ENCODE assay signal across 8 cellular contexts in the genomic region with DNA sequence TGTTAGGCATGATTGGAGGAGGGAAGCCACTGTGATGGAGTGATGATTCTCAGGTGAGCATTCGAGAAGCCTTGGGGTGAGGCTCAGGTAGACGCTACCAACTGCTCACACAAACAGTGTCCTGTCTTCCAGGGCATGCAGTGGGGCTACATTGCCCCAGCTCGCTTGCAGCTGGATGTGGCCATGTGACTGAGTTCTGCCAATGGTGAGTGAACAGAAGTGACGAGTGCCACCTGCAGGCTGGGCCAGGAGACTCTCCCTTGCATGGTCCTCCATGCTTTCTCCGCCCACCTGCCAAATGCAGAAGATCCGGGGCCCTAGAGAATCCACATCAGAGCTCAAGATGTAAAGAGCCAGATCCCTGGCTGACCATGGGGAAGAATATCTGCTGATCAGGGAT.
DNase-seq lines count a peak whose midpoint lies in the region; ATAC-seq and TF ChIP-seq lines count a peak whose summit lies in the region.

No MANE protein-coding gene starts in this region.

- H3K27ac Mint-ChIP-seq in activated T-helper 17 cell treated with anti-CD3 and anti-CD28 coated beads, Interleukin-2, amount 50 U/mL, for 72 hours: no peak overlapping the region
- peak overlapping the region in 1 of 9 donors; percentile 3 for H3K27ac Mint-ChIP-seq in naive thymus-derived CD4-positive, alpha-beta T cell

- DNase-seq in M059J (ENCODE audit: low read depth) (peak; percentile 14), NCI-H526 treated with DMSO at 0.1 percent for 48 hours (lab: John Stamatoyannopoulos, UW) (no peak)
- peak in 3 of 9 donors; percentile 7 to 42 (median 14) for DNase-seq in naive thymus-derived CD4-positive, alpha-beta T cell

- peaks cover 3% of the 10 kb centered on the region for H3K27me3 Mint-ChIP-seq in activated T-helper 17 cell treated with anti-CD3 and anti-CD28 coated beads, Interleukin-2, amount 50 U/mL, for 72 hours
- H3K27me3 Mint-ChIP-seq in naive thymus-derived CD4-positive, alpha-beta T cell: peaks cover 0 to 6% (median 0%) of the 10 kb centered on the region in 5 donors

- ATAC-seq in activated T-helper 17 cell treated with anti-CD3 and anti-CD28 coated beads, Interleukin-2, amount 50 U/mL, for 72 hours (replicated peaks): peak; percentile 71
- peak; percentile 41 for ATAC-seq in naive thymus-derived CD4-positive, alpha-beta T cell
- ATAC-seq in HG03280 (IDR thresholded peaks at IDR 0.05; ENCODE audit: unreplicated experiment) (no peak), GM21737 (IDR thresholded peaks at IDR 0.05; ENCODE audit: unreplicated experiment) (no peak), HG03159 (IDR thresholded peaks at IDR 0.05; ENCODE audit: unreplicated experiment) (no peak)

- CTCF ChIA-PET in naive thymus-derived CD4-positive, alpha-beta T cell (lab: Charles Lee): no interaction called here

- H3K27ac ChIP-seq in naive thymus-derived CD4-positive, alpha-beta T cell (ENCODE audit: low read depth, low read length): no peak overlapping the region

- H3K36me3 Mint-ChIP-seq in activated T-helper 17 cell treated with anti-CD3 and anti-CD28 coated beads, Interleukin-2, amount 50 U/mL, for 72 hours (ENCODE audit: low read depth): no peaks in the 10 kb centered on the region
- H3K36me3 Mint-ChIP-seq in naive thymus-derived CD4-positive, alpha-beta T cell: no peaks in the 10 kb centered on the region

- no peaks in the 10 kb centered on the region for H3K27me3 ChIP-seq in naive thymus-derived CD4-positive, alpha-beta T cell (ENCODE audit: control insufficient read depth in 2 of 2, insufficient read depth in 2 of 2, low read length in 2 of 2)

- no peaks in the 10 kb centered on the region for H3K9me3 ChIP-seq in naive thymus-derived CD4-positive, alpha-beta T cell (ENCODE audit: control insufficient read depth in 2 of 3, low read length in 3 of 3)

- peaks cover 6% of the 10 kb centered on the region for H3K4me1 Mint-ChIP-seq in activated T-helper 17 cell treated with anti-CD3 and anti-CD28 coated beads, Interleukin-2, amount 50 U/mL, for 72 hours
- H3K4me1 Mint-ChIP-seq in naive thymus-derived CD4-positive, alpha-beta T cell: no peaks in the 10 kb centered on the region

- H3K9me3 Mint-ChIP-seq in activated T-helper 17 cell treated with anti-CD3 and anti-CD28 coated beads, Interleukin-2, amount 50 U/mL, for 72 hours: no peaks in the 10 kb centered on the region
- no peaks in the 10 kb centered on the region for H3K9me3 Mint-ChIP-seq in naive thymus-derived CD4-positive, alpha-beta T cell

- no peaks in the 10 kb centered on the region for H3K4me1 ChIP-seq in naive thymus-derived CD4-positive, alpha-beta T cell (ENCODE audit: control insufficient read depth in 2 of 2, insufficient read depth in 2 of 2, low read length in 2 of 2)

- peak; percentile 63 for TF ChIP-seq CTCF in GM12874 (IDR thresholded peaks at IDR 0.05; ENCODE audit: insufficient read depth, low read depth, low read length)

- no peak overlapping the region for H3K4me3 Mint-ChIP-seq in activated T-helper 17 cell treated with anti-CD3 and anti-CD28 coated beads, Interleukin-2, amount 50 U/mL, for 72 hours
- no peak overlapping the region for H3K4me3 Mint-ChIP-seq in naive thymus-derived CD4-positive, alpha-beta T cell

- intact Hi-C loops in naive thymus-derived CD4-positive, alpha-beta T cell (cut with micrococcal nuclease): no loop called here

- POLR2A ChIA-PET in naive thymus-derived CD4-positive, alpha-beta T cell (lab: Charles Lee): no interaction called here

- H3K4me3 ChIP-seq in naive thymus-derived CD4-positive, alpha-beta T cell (ENCODE audit: low read length): no peak overlapping the region

- no peaks in the 10 kb centered on the region for H3K36me3 ChIP-seq in naive thymus-derived CD4-positive, alpha-beta T cell (ENCODE audit: control insufficient read depth in 2 of 3, insufficient read depth in 3 of 3, low read length in 3 of 3)

Comparison
In these comparisons a context has a peak if more than half of its experiments do, and no peak if none do; other contexts are left out.
1. ATAC-seq: peak in activated T-helper 17 cell treated with anti-CD3 and anti-CD28 coated beads, Interleukin-2, amount 50 U/mL, for 72 hours (single experiment) and naive thymus-derived CD4-positive, alpha-beta T cell (single experiment); none in HG03280 (single experiment), GM21737 (single experiment) and HG03159 (single experiment).